Comparison of ENCODE assay signal across 8 cellular contexts in the genomic region with DNA sequence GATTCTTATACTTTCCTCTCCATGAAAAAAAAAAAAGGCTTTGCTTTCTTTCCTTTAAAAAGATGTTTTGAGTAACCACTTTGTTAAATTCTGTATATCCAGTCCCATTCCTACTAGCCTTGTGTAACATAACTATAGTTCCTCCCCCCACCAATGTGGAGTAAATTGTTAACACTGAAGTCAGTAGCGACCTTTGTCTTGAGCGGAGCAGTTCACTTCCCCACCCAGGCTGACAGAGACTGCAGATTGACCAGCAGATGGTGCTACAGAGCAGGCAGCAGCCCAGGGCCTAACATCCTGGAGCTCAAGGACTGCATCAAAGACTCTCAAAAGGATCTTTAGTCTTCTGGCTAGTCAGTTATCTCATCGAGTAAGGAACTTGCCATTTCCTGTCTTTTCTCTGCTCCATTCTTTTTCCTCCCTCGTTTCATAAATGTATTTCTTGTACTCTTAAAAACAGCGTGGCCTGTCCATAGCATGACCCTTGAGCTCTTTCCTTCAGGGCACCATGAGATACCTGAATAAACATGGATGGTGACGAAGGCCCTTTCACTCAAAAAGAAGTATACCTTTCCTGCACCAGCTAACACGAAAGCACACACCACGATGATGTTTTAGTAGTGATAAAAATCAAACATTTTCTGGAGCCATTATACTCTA.
DNase-seq lines count a peak whose midpoint lies in the region; ATAC-seq, FAIRE-seq and TF ChIP-seq lines count a peak whose summit lies in the region.

No MANE protein-coding gene starts in this region.

- in situ Hi-C loops in Panc1 (cut with HindIII; ENCODE audit: low pct_unique_long_range_greater_than_20kb, low sequenced_read_pairs): no loop called here

- H3K27me3 ChIP-seq in Panc1 (ENCODE audit: control insufficient read depth, insufficient read depth, low read length): no peaks in the 10 kb centered on the region

- no peaks in the 10 kb centered on the region for H3K36me3 Mint-ChIP-seq in activated T-helper 1 cell treated with anti-CD3 and anti-CD28 coated beads, Interleukin-12 subunit alpha, Interleukin-12 subunit beta, Interleukin-2, Interleukin-4 antibody, amounts not matched to agents 30 ng/mL and 10 ng/mL and 1 ng/mL, durations not matched to agents 14 hours and 24 hours and 36 hours (ENCODE audit: low read depth)
- H3K36me3 Mint-ChIP-seq in osteocyte (ENCODE audit: unreplicated experiment): no peaks in the 10 kb centered on the region

- no TSS peak for BruUV-seq in Panc1 (replicated peaks; lab: Mats Ljungman, UMichigan)

- CTCF ChIA-PET in GM10248 (lab: Yijun Ruan, JAX) (interaction anchor here (0.6 to 2.3 kb wide), 27 partner anchors 8 to 697 kb away, joined by 3 to 33 read pairs (median 4); no protein-coding TSS in a partner anchor), Panc1 (lab: Charles Lee) (interaction anchor here (0.5 to 1.2 kb wide), 4 partner anchors 21 to 1204 kb away, joined by 3 to 5 read pairs (median 3); no protein-coding TSS in a partner anchor)

- POLR2A ChIA-PET in GM10248 (lab: Yijun Ruan, JAX): no interaction called here
- POLR2A ChIA-PET in Panc1 (lab: Charles Lee): no interaction called here

- H3K36me3 ChIP-seq in Panc1 (ENCODE audit: control insufficient read depth, insufficient read depth, low read length): no peaks in the 10 kb centered on the region

- peak; percentile 95 for TF ChIP-seq CTCF in GM10248 (IDR thresholded peaks at IDR 0.05; ENCODE audit: control extremely low read depth, extremely low read depth, low read depth, missing control alignments)
- TF ChIP-seq CTCF in Panc1 (IDR thresholded peaks at IDR 0.05): peak; percentile 98
- peak; percentile 97 for TF ChIP-seq CTCF in osteocyte (IDR thresholded peaks at IDR 0.05)

- H3K4me3 Mint-ChIP-seq in activated T-helper 1 cell treated with anti-CD3 and anti-CD28 coated beads, Interleukin-12 subunit alpha, Interleukin-12 subunit beta, Interleukin-2, Interleukin-4 antibody, amounts not matched to agents 30 ng/mL and 10 ng/mL and 1 ng/mL, durations not matched to agents 14 hours and 24 hours and 36 hours: no peak overlapping the region
- no peak overlapping the region for H3K4me3 Mint-ChIP-seq in osteocyte (ENCODE audit: unreplicated experiment)

- no peaks in the 10 kb centered on the region for H3K4me1 ChIP-seq in Panc1 (ENCODE audit: control insufficient read depth, insufficient read depth, low read length)

- no peak overlapping the region for H3K27ac Mint-ChIP-seq in activated T-helper 1 cell treated with anti-CD3 and anti-CD28 coated beads, Interleukin-12 subunit alpha, Interleukin-12 subunit beta, Interleukin-2, Interleukin-4 antibody, amounts not matched to agents 30 ng/mL and 10 ng/mL and 1 ng/mL, durations not matched to agents 14 hours and 24 hours and 36 hours
- no peak overlapping the region for H3K27ac Mint-ChIP-seq in osteocyte (ENCODE audit: unreplicated experiment)

- FAIRE-seq in H54 (lab: Jason Lieb, UNC): peak; percentile 80

- H3K27me3 Mint-ChIP-seq in activated T-helper 1 cell treated with anti-CD3 and anti-CD28 coated beads, Interleukin-12 subunit alpha, Interleukin-12 subunit beta, Interleukin-2, Interleukin-4 antibody, amounts not matched to agents 30 ng/mL and 10 ng/mL and 1 ng/mL, durations not matched to agents 14 hours and 24 hours and 36 hours (ENCODE audit: insufficient read depth): peaks cover 2% of the 10 kb centered on the region
- H3K27me3 Mint-ChIP-seq in osteocyte (ENCODE audit: unreplicated experiment): peaks cover 30% of the 10 kb centered on the region

- no peak for TF ChIP-seq POLR2A in H54 (IDR thresholded peaks at IDR 0.05; ENCODE audit: low read depth, low read length)

- H3K27ac ChIP-seq in Panc1 (ENCODE audit: low read length): no peak overlapping the region

- DNase-seq in GM10248 (ENCODE audit: extremely low spot score) (peak; percentile 40), H54 (ENCODE audit: insufficient read length, low spot score) (peak; percentile 20), LHCN-M2 (ENCODE audit: low read depth) (peak; percentile 48), Panc1 (ENCODE audit: low read depth, low spot score) (peak; percentile 75), foreskin melanocyte (peak; percentile 82), osteocyte (ENCODE audit: extremely low spot score, unreplicated experiment) (peak; percentile 88), ureter (ENCODE audit: low spot score) (peak; percentile 70)
- peak; percentile 29 for DNase-seq in activated T-helper 1 cell treated with anti-CD3 and anti-CD28 coated beads, Interleukin-12 subunit alpha, Interleukin-12 subunit beta, Interleukin-2, Interleukin-4 antibody, amounts not matched to agents 30 ng/mL and 10 ng/mL and 1 ng/mL, durations not matched to agents 14 hours and 24 hours and 36 hours (ENCODE audit: low spot score)

- intact Hi-C loops in Panc1 (cut with micrococcal nuclease; ENCODE audit: unreplicated experiment): loop anchor here (2.0 to 10.0 kb wide), 5 partner anchors 122 to 888 kb away; no protein-coding TSS in a partner anchor
- intact Hi-C loops in activated T-helper 1 cell treated with anti-CD3 and anti-CD28 coated beads, Interleukin-12 subunit alpha, Interleukin-12 subunit beta, Interleukin-2, Interleukin-4 antibody, amounts not matched to agents 30 ng/mL and 10 ng/mL and 1 ng/mL, durations not matched to agents 14 hours and 24 hours and 36 hours (cut with micrococcal nuclease): loop anchor here (1.0 to 5.0 kb wide), 2 partner anchors 122 to 415 kb away; no protein-coding TSS in a partner anchor

- ATAC-seq in Panc1: peak; percentile 98

- no peaks in the 10 kb centered on the region for H3K9me3 Mint-ChIP-seq in activated T-helper 1 cell treated with anti-CD3 and anti-CD28 coated beads, Interleukin-12 subunit alpha, Interleukin-12 subunit beta, Interleukin-2, Interleukin-4 antibody, amounts not matched to agents 30 ng/mL and 10 ng/mL and 1 ng/mL, durations not matched to agents 14 hours and 24 hours and 36 hours
- no peaks in the 10 kb centered on the region for H3K9me3 Mint-ChIP-seq in osteocyte (ENCODE audit: unreplicated experiment)

- H3K9me3 ChIP-seq in Panc1 (ENCODE audit: control insufficient read depth, insufficient read depth, low read depth, low read length): no peaks in the 10 kb centered on the region

- no peaks in the 10 kb centered on the region for H3K4me1 Mint-ChIP-seq in activated T-helper 1 cell treated with anti-CD3 and anti-CD28 coated beads, Interleukin-12 subunit alpha, Interleukin-12 subunit beta, Interleukin-2, Interleukin-4 antibody, amounts not matched to agents 30 ng/mL and 10 ng/mL and 1 ng/mL, durations not matched to agents 14 hours and 24 hours and 36 hours (ENCODE audit: low read depth)
- peaks cover 2% of the 10 kb centered on the region for H3K4me1 Mint-ChIP-seq in osteocyte (ENCODE audit: unreplicated experiment)

- no peak overlapping the region for H3K4me3 ChIP-seq in Panc1 (ENCODE audit: low read depth in 2 of 2, low read length in 2 of 2)

Comparison
In these comparisons a context has a peak if more than half of its experiments do, and no peak if none do; other contexts are left out.
1. DNase-seq: peak in every context shown above with its lines; median percentile 88 in osteocyte; 82 in foreskin melanocyte; 75 in Panc1; 70 in ureter; 48 in LHCN-M2; 40 in GM10248; 29 in activated T-helper 1 cell treated with anti-CD3 and anti-CD28 coated beads, Interleukin-12 subunit alpha, Interleukin-12 subunit beta, Interleukin-2, Interleukin-4 antibody, amounts not matched to agents 30 ng/mL and 10 ng/mL and 1 ng/mL, durations not matched to agents 14 hours and 24 hours and 36 hours; 20 in H54.